In the genomic region with DNA sequence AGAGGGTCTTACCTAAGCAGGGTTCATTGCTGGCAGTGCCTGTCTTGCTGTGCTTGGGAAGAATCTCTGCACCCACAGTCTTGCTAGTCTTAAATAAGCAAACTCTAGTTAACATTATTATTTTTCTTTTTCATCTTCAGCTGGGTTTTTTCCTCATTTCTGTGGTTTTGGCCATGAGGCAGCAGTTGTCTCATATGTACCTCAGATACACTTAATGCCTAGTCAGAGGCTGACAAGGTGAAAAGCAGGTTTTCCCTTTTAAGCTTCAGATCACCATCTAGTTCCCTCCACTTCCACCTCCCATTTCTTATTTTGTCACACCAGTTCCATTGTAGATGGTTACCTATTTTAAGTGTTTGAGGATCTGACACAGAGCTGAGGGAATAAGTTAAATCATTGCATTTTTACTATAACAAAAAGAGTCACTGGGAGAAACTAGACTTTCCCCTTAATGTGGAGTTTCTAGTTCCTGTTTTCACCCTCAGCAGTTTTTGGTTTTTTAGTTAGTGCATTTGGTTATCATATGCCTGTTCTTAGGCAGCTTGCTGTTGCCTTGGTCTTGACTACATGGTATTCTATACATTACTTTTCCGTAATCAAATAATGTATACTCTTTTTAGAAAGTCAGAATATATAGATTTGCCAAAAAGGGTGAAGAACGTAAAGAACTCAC, we compare ENCODE assay signal across 27 cellular contexts. TPM values are rescaled to one million over a fixed set of nuclear protein-coding genes. Genes with fewer than 3 reads are reported as not detected.
DNase-seq lines count a peak whose midpoint lies in the region; ATAC-seq and TF ChIP-seq lines count a peak whose summit lies in the region.
"Had no signal": no experiment of that assay in that cellular context is flagged by ENCODE, and none has a peak within 500 bp of the region (broad histone marks: within the 10 kb centered on the region; RNA-seq: fewer than 3 reads in every experiment).

No MANE protein-coding gene starts in this region.

- no peak overlapping the region for H3K27ac Mint-ChIP-seq in activated CD4-positive, alpha-beta T cell treated with anti-CD3 and anti-CD28 coated beads, Interleukin-2, amount 10 ng/mL, durations not matched to agents 24 days and 14 days
- H3K27ac Mint-ChIP-seq: CD14-positive monocyte; IgD-negative memory B cell; naive thymus-derived CD8-positive, alpha-beta T cell; stimulated activated naive B cell treated with anti-CD40 and anti-IgM and Interleukin-4, amounts not matched to agents 10 μg/mL and 1 μg/mL and 100 μg/mL, for 72 hours; T-helper 1 cell treated with Interleukin-12 subunit alpha and Interleukin-12 subunit beta and Interleukin-4 antibody, amounts not matched to agents 30 μg/mL and 1 μg/mL, for 36 hours had no signal

- BruUV-seq in PC-3 (replicated peaks; lab: Mats Ljungman, UMichigan) = no TSS peak

- H3K27ac ChIP-seq in PC-3 (ENCODE audit: low read length) = no peak overlapping the region
- H3K27ac ChIP-seq: 22Rv1, coronary artery, GM23248, lower lobe of right lung had no signal

- H3K4me1 Mint-ChIP-seq in activated CD4-positive, alpha-beta T cell treated with anti-CD3 and anti-CD28 coated beads, Interleukin-2, amount 10 ng/mL, durations not matched to agents 24 days and 14 days = no peaks in the 10 kb centered on the region
- H3K4me1 Mint-ChIP-seq: CD14-positive monocyte; naive thymus-derived CD8-positive, alpha-beta T cell had no signal

- TF ChIP-seq CTCF in GM13976 (IDR thresholded peaks at IDR 0.05; ENCODE audit: borderline replicate concordance, control extremely low read depth, extremely low read depth, insufficient read depth, missing control alignments) (no peak), PC-3 (conservative IDR thresholded peaks at IDR 0.05; ENCODE audit: low read depth, low read length) (no peak)

- intact Hi-C loops in activated CD4-positive, alpha-beta T cell treated with anti-CD3 and anti-CD28 coated beads, Interleukin-2, amount 10 ng/mL, durations not matched to agents 24 days and 14 days (cut with micrococcal nuclease) = no loop called here
- intact Hi-C loops in PC-3 (cut with micrococcal nuclease) = loop anchor here (1.0 kb wide), 1 partner anchor 16 kb away; no protein-coding TSS in a partner anchor

- no peak for ATAC-seq in PC-3
- ATAC-seq: activated T-cell treated with anti-CD3 and anti-CD28 coated beads, Interleukin-2, amount 50 U/mL, for 4 hours; lower lobe of right lung; naive thymus-derived CD8-positive, alpha-beta T cell; stimulated activated naive B cell treated with anti-CD40 and anti-IgM and Interleukin-4, amounts not matched to agents 10 μg/mL and 1 μg/mL and 100 μg/mL, for 72 hours had no signal

- H3K27me3 Mint-ChIP-seq in activated CD4-positive, alpha-beta T cell treated with anti-CD3 and anti-CD28 coated beads, Interleukin-2, amount 10 ng/mL, durations not matched to agents 24 days and 14 days = peaks cover 3% of the 10 kb centered on the region
- H3K27me3 Mint-ChIP-seq: IgD-negative memory B cell had no signal

- H3K4me2 ChIP-seq in PC-3 (ENCODE audit: low read length) = no peak overlapping the region

- H3K27me3 ChIP-seq in PC-3 (ENCODE audit: low read length) = no peaks in the 10 kb centered on the region

- H3K4me3 ChIP-seq in PC-3 (ENCODE audit: low read length) = no peak overlapping the region
- H3K4me3 ChIP-seq: coronary artery, GM23248, lower lobe of right lung had no signal

- no peaks in the 10 kb centered on the region for H3K36me3 ChIP-seq in PC-3 (ENCODE audit: low read depth, low read length)

- H3K4me1 ChIP-seq in PC-3 (ENCODE audit: insufficient read depth, low read length) = no peaks in the 10 kb centered on the region
- H3K4me1 ChIP-seq: lower lobe of right lung had no signal

- no peaks in the 10 kb centered on the region for H3K9me2 ChIP-seq in PC-3 (replicated peaks; ENCODE audit: low read length)

- in situ Hi-C loops in KBM-7 (cut with MboI; ENCODE audit: low pct_unique_long_range_greater_than_20kb, low sequenced_read_pairs) = no loop called here
- in situ Hi-C loops in GM13976 (cut with MboI; ENCODE audit: low sequenced_read_pairs, unreplicated experiment) = no loop called here

- H3K79me2 ChIP-seq in PC-3 (ENCODE audit: low read length) = no peaks in the 10 kb centered on the region

- H3K9ac ChIP-seq in PC-3 (ENCODE audit: low read length) = no peak overlapping the region
- H3K9ac ChIP-seq: GM23248 had no signal

- no peaks in the 10 kb centered on the region for H3F3A ChIP-seq in PC-3 (ENCODE audit: low read length, unreplicated experiment)

- DNase-seq in NOMO-1 treated with DMSO at 0.1 percent for 48 hours (lab: John Stamatoyannopoulos, UW; ENCODE audit: unreplicated experiment) (peak; percentile 20), NOMO-1 treated with dmso at 0.1 percent for 144 hours (lab: John Stamatoyannopoulos, UW; ENCODE audit: unreplicated experiment) (no peak), KBM-7 (peak; percentile 13), astrocyte of the hippocampus (ENCODE audit: low read depth, low spot score) (peak; percentile 24), T-helper 1 cell (no peak), GM13976 (ENCODE audit: low spot score) (no peak), PC-3 (no peak)
- DNase-seq in activated CD4-positive, alpha-beta T cell treated with anti-CD3 and anti-CD28 coated beads, Interleukin-2, amount 10 ng/mL, durations not matched to agents 24 days and 14 days = no peak
- DNase-seq: activated CD4-positive, alpha-beta T cell treated with anti-CD3 and anti-CD28 coated beads for 4 hours; activated T-cell treated with anti-CD3 and anti-CD28 coated beads, Interleukin-2, amount 50 U/mL, for 4 hours; DND-41; effector memory CD4-positive, alpha-beta T cell; GM23248; head of caudate nucleus; lower lobe of right lung; naive thymus-derived CD8-positive, alpha-beta T cell; NCI-H2029; NCI-H2227 treated with DMSO at 0.1 percent for 48 hours; NCI-H69; nucleus accumbens; stimulated activated CD4-positive, alpha-beta T cell treated with anti-CD3 and anti-CD28 coated beads, Interleukin-15, amount 100 ng/mL, for 24 hours; stimulated activated naive B cell treated with anti-CD40 and anti-IgM and Interleukin-4, amounts not matched to agents 10 μg/mL and 1 μg/mL and 100 μg/mL, for 72 hours had no signal

- H3K4me3 Mint-ChIP-seq in activated CD4-positive, alpha-beta T cell treated with anti-CD3 and anti-CD28 coated beads, Interleukin-2, amount 10 ng/mL, durations not matched to agents 24 days and 14 days = no peak overlapping the region
- H3K4me3 Mint-ChIP-seq: activated T-cell treated with anti-CD3 and anti-CD28 coated beads, Interleukin-2, amount 50 U/mL, for 4 hours; CD14-positive monocyte; IgD-negative memory B cell; naive thymus-derived CD8-positive, alpha-beta T cell; stimulated activated naive B cell treated with anti-CD40 and anti-IgM and Interleukin-4, amounts not matched to agents 10 μg/mL and 1 μg/mL and 100 μg/mL, for 72 hours; T-helper 1 cell treated with Interleukin-12 subunit alpha and Interleukin-12 subunit beta and Interleukin-4 antibody, amounts not matched to agents 30 μg/mL and 1 μg/mL, for 36 hours had no signal

- peaks cover 6% of the 10 kb centered on the region for H3K36me3 Mint-ChIP-seq in activated CD4-positive, alpha-beta T cell treated with anti-CD3 and anti-CD28 coated beads, Interleukin-2, amount 10 ng/mL, durations not matched to agents 24 days and 14 days (ENCODE audit: low read depth)
- H3K36me3 Mint-ChIP-seq: CD14-positive monocyte had no signal

- CTCF ChIA-PET in PC-3 (lab: Charles Lee) = no interaction called here

- H3K9me3 Mint-ChIP-seq in activated CD4-positive, alpha-beta T cell treated with anti-CD3 and anti-CD28 coated beads, Interleukin-2, amount 10 ng/mL, durations not matched to agents 24 days and 14 days = no peaks in the 10 kb centered on the region
- H3K9me3 Mint-ChIP-seq: activated T-cell treated with anti-CD3 and anti-CD28 coated beads, Interleukin-2, amount 50 U/mL, for 4 hours; CD14-positive monocyte; IgD-negative memory B cell; naive thymus-derived CD8-positive, alpha-beta T cell; stimulated activated naive B cell treated with anti-CD40 and anti-IgM and Interleukin-4, amounts not matched to agents 10 μg/mL and 1 μg/mL and 100 μg/mL, for 72 hours; T-helper 1 cell treated with Interleukin-12 subunit alpha and Interleukin-12 subunit beta and Interleukin-4 antibody, amounts not matched to agents 30 μg/mL and 1 μg/mL, for 36 hours had no signal

- H4K20me1 ChIP-seq in PC-3 (ENCODE audit: low read length) = no peaks in the 10 kb centered on the region

- H2AFZ ChIP-seq in PC-3 (ENCODE audit: low read length) = no peak overlapping the region
- H2AFZ ChIP-seq: GM23248 had no signal

- POLR2A ChIA-PET in PC-3 (lab: Charles Lee; ENCODE audit: unreplicated experiment) = no interaction called here

- H3K9me3 ChIP-seq in PC-3 (ENCODE audit: low read length) = no peaks in the 10 kb centered on the region
- H3K9me3 ChIP-seq: lower lobe of right lung had no signal

RNA-seq across cellular contexts. Expression of a gene that starts 46.0 kb away (rescaled TPM):
- 40.8 and 42.2 TPM in 2 replicates for total RNA-seq in activated CD4-positive, alpha-beta T cell treated with anti-CD3 and anti-CD28 coated beads, Interleukin-2, amount 10 ng/mL, durations not matched to agents 24 days and 14 days
- total RNA-seq in PC-3 (2014; rRNA removed) = 37.1 and 71.8 TPM in 2 replicates

Comparison
In these comparisons a context has a peak if more than half of its experiments do, and no peak if none do; other contexts are left out.
1. DNase-seq: peak in NOMO-1 treated with DMSO at 0.1 percent for 48 hours (single experiment), KBM-7 (single experiment) and astrocyte of the hippocampus (single experiment); none in NOMO-1 treated with dmso at 0.1 percent for 144 hours (single experiment), T-helper 1 cell (0 of 5), GM13976 (single experiment), activated CD4-positive, alpha-beta T cell treated with anti-CD3 and anti-CD28 coated beads, Interleukin-2, amount 10 ng/mL, durations not matched to agents 24 days and 14 days (single experiment) and PC-3 (single experiment).